ENCODE assay signal across 19 cellular contexts in the genomic region with DNA sequence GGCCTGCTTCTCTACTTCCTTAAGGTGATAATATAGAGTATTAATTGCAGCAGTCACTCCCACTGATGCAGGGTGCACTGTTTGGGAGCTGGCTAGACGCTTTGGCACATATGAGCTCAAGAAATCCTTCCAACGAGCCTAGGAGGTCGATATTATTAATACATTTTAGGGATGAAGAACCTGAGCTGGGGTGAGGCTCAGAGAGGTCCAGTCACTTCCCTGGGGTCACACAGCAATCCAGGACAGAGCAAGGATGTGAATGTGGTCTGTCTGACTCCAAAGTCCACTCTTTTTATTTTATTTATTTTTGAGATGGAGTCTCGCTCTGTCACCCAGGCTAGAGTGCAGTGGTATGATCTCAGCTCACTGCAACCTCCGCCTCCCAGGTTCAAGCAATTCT.
A peak's percentile ranks its signal among the peaks of the same experiment; 100 is the strongest.
DNase-seq lines count a peak whose midpoint lies in the region; ATAC-seq, FAIRE-seq and TF ChIP-seq lines count a peak whose summit lies in the region.
"Had no signal": no experiment of that assay in that cellular context is flagged by ENCODE, and none has a peak within 500 bp of the region (broad histone marks: within the 10 kb centered on the region; RNA-seq: fewer than 3 reads in every experiment).

No MANE protein-coding gene starts in this region.

- no peak overlapping the region for H3K27ac Mint-ChIP-seq in WTC11
- H3K27ac Mint-ChIP-seq: B cell, GM23338, H9 had no signal

- H3K36me3 Mint-ChIP-seq in WTC11, result peaks cover 5% of the 10 kb centered on the region
- H3K36me3 Mint-ChIP-seq: CD4-positive, alpha-beta memory T cell had no signal

- H4K20me1 ChIP-seq in BLaER1, result peaks cover 14% of the 10 kb centered on the region; the same call in 1 of the 2 replicates

- POLR2A ChIA-PET in WTC11 (lab: Charles Lee), result no interaction called here

- no peak overlapping the region for H3K4me3 Mint-ChIP-seq in WTC11
- H3K4me3 Mint-ChIP-seq: B cell; CD4-positive, alpha-beta memory T cell; GM23338; H9 had no signal

- no peak for DNase-seq in kidney
- DNase-seq in effector CD4-positive, alpha-beta T cell, result no peak
- no peak for DNase-seq in WTC11 (ENCODE audit: low spot score)
- DNase-seq: C1 segment of cervical spinal cord; Calu3; CD4-positive, alpha-beta memory T cell; COR-L47; DMS53; DMS79 treated with DMSO at 0.1 percent for 48 hours; GF-D8; H9 had no signal

- no peak for TF ChIP-seq CTCF in kidney (IDR thresholded peaks at IDR 0.05; ENCODE audit: borderline replicate concordance, extremely low read depth, insufficient read depth)
- TF ChIP-seq CTCF in WTC11 (IDR thresholded peaks at IDR 0.05), result no peak

- H3K27me3 ChIP-seq in BLaER1 (no peaks in the 10 kb centered on the region), iPS-15b (ENCODE audit: control insufficient read depth, insufficient read depth, low read length) (no peaks in the 10 kb centered on the region)

- peak overlapping the region; percentile 57 for H3K4me2 ChIP-seq in BLaER1
- H3K4me2 ChIP-seq: GM23338 had no signal

- H3K27ac ChIP-seq in BLaER1 (peak overlapping the region; percentile 11; the same call in 1 of the 2 replicates), KOPT-K1 (ENCODE audit: low read depth, low read length, poor library complexity, severe bottlenecking) (peak overlapping the region; percentile 4), kidney (ENCODE audit: low read depth in 2 of 2, low read length in 2 of 2) (no peak overlapping the region)

- no peak for ATAC-seq in WTC11
- ATAC-seq: GM23338, HCT116 had no signal

- no peak for FAIRE-seq in kidney (lab: Jason Lieb, UNC)
- FAIRE-seq: GM12891, GM18507 had no signal

- H3K9ac ChIP-seq in BLaER1 (no peak overlapping the region), iPS-15b (ENCODE audit: low read depth, low read length) (peak overlapping the region; percentile 24), kidney (ENCODE audit: low read length in 2 of 2) (no peak overlapping the region)

- peaks cover 6% of the 10 kb centered on the region for H3K9me3 Mint-ChIP-seq in WTC11

- H3K4me3 ChIP-seq in BLaER1, result no peak overlapping the region
- no peak overlapping the region for H3K4me3 ChIP-seq in iPS-15b (ENCODE audit: low read depth, low read length)
- H3K4me3 ChIP-seq in kidney (ENCODE audit: low read length in 2 of 2), result no peak overlapping the region
- H3K4me3 ChIP-seq: GM23338 had no signal

- CTCF ChIA-PET in WTC11 (lab: Charles Lee), result interaction anchor here (1.5 to 3.5 kb wide), 2 partner anchors 10 to 178 kb away, joined by 4 to 19 read pairs; no protein-coding TSS in a partner anchor

- peaks cover 12% of the 10 kb centered on the region for H3K4me1 Mint-ChIP-seq in WTC11
- H3K4me1 Mint-ChIP-seq: B cell had no signal

- intact Hi-C loops in kidney (cut with DNase I), result no loop called here

- peaks cover 14% of the 10 kb centered on the region; the same call in 1 of the 2 replicates for H3K36me3 ChIP-seq in BLaER1
- no peaks in the 10 kb centered on the region for H3K36me3 ChIP-seq in KOPT-K1 (ENCODE audit: insufficient read depth, low read length)
- peaks cover 4% of the 10 kb centered on the region for H3K36me3 ChIP-seq in iPS-15b (ENCODE audit: control insufficient read depth, insufficient read depth, low read length)
- H3K36me3 ChIP-seq in kidney (ENCODE audit: control insufficient read depth in 1 of 2, insufficient read depth in 2 of 2, low read length in 2 of 2), result no peaks in the 10 kb centered on the region

- H3K4me1 ChIP-seq in BLaER1 (peaks cover 29% of the 10 kb centered on the region), iPS-15b (ENCODE audit: control insufficient read depth, insufficient read depth, low read length) (no peaks in the 10 kb centered on the region), kidney (ENCODE audit: control insufficient read depth in 1 of 2, insufficient read depth in 1 of 2, low read depth in 1 of 2, low read length in 2 of 2) (no peaks in the 10 kb centered on the region)

- H3K9me3 ChIP-seq in BLaER1 (peaks cover 6% of the 10 kb centered on the region), KOPT-K1 (ENCODE audit: insufficient read depth, low read length, poor library complexity, severe bottlenecking) (peaks cover 16% of the 10 kb centered on the region), iPS-15b (ENCODE audit: control insufficient read depth, insufficient read depth, low read length) (peaks cover 5% of the 10 kb centered on the region), kidney (ENCODE audit: control insufficient read depth in 1 of 2, low read length in 2 of 2) (no peaks in the 10 kb centered on the region)

- H3K27me3 Mint-ChIP-seq in WTC11 (ENCODE audit: low read depth), result no peaks in the 10 kb centered on the region
- H3K27me3 Mint-ChIP-seq: B cell had no signal

TF ChIP-seq in WTC11, 78 proteins besides CTCF, POLR2A, EP300 and RAD21:
- TF ChIP-seq NR2C2 (CRISPR knock-in tag; IDR thresholded peaks at IDR 0.05) (no peak), ZNF138 (CRISPR knock-in tag; conservative IDR thresholded peaks at IDR 0.05) (no peak), EMX1 (CRISPR knock-in tag; IDR thresholded peaks at IDR 0.05) (no peak), FOXJ3 (CRISPR knock-in tag; IDR thresholded peaks at IDR 0.05; ENCODE audit: borderline replicate concordance) (no peak), KAT7 (CRISPR knock-in tag; IDR thresholded peaks at IDR 0.05; ENCODE audit: borderline replicate concordance) (no peak), SOX15 (CRISPR knock-in tag; IDR thresholded peaks at IDR 0.05) (no peak), NFYB (CRISPR knock-in tag; conservative IDR thresholded peaks at IDR 0.05; ENCODE audit: low read depth) (no peak), CREM (CRISPR knock-in tag; IDR thresholded peaks at IDR 0.05) (no peak), CREB1 (CRISPR knock-in tag; IDR thresholded peaks at IDR 0.05) (no peak)
- TF ChIP-seq, protein P1, sequence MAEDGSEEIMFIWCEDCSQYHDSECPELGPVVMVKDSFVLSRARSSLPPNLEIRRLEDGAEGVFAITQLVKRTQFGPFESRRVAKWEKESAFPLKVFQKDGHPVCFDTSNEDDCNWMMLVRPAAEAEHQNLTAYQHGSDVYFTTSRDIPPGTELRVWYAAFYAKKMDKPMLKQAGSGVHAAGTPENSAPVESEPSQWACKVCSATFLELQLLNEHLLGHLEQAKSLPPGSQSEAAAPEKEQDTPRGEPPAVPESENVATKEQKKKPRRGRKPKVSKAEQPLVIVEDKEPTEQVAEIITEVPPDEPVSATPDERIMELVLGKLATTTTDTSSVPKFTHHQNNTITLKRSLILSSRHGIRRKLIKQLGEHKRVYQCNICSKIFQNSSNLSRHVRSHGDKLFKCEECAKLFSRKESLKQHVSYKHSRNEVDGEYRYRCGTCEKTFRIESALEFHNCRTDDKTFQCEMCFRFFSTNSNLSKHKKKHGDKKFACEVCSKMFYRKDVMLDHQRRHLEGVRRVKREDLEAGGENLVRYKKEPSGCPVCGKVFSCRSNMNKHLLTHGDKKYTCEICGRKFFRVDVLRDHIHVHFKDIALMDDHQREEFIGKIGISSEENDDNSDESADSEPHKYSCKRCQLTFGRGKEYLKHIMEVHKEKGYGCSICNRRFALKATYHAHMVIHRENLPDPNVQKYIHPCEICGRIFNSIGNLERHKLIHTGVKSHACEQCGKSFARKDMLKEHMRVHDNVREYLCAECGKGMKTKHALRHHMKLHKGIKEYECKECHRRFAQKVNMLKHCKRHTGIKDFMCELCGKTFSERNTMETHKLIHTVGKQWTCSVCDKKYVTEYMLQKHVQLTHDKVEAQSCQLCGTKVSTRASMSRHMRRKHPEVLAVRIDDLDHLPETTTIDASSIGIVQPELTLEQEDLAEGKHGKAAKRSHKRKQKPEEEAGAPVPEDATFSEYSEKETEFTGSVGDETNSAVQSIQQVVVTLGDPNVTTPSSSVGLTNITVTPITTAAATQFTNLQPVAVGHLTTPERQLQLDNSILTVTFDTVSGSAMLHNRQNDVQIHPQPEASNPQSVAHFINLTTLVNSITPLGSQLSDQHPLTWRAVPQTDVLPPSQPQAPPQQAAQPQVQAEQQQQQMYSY (CRISPR knock-in tag; IDR thresholded peaks at IDR 0.05), result no peak
- TF ChIP-seq, protein P2, sequence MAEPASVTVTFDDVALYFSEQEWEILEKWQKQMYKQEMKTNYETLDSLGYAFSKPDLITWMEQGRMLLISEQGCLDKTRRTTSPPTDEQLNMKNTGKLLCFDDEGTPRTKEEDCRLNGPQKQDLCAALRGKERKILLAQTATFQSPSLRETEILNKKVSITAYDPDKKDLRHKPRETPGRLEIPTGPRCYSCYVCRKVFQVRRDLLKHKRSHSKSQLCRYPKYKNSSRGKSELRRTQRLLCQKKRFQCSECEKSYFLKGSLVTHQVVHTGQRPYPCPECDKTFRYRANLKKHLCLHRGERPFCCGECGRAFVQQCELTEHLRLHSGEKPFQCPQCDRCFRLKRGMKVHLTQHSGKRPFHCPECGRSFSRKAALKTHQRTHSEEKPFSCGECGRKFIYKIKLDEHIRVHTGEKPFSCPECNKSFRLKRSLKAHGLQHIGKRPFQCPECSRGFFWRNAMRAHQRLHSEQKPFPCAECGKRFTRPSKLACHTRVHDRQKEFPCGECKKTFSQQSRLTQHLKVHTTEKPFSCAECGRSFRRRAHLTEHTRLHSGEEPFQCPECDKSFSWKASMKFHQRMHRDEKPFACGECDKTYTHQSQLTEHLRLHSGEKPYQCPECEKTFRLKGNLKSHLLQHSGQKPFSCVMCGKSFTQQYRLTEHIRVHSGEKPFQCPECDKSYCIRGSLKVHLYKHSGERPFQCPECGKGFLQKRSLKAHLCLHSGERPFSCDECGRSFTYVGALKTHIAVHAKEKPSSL (CRISPR knock-in tag; conservative IDR thresholded peaks at IDR 0.05), result no peak
- TF ChIP-seq, protein P3, sequence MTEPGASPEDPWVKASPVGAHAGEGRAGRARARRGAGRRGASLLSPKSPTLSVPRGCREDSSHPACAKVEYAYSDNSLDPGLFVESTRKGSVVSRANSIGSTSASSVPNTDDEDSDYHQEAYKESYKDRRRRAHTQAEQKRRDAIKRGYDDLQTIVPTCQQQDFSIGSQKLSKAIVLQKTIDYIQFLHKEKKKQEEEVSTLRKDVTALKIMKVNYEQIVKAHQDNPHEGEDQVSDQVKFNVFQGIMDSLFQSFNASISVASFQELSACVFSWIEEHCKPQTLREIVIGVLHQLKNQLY (CRISPR knock-in tag; IDR thresholded peaks at IDR 0.05), result no peak
- TF ChIP-seq, protein P4, sequence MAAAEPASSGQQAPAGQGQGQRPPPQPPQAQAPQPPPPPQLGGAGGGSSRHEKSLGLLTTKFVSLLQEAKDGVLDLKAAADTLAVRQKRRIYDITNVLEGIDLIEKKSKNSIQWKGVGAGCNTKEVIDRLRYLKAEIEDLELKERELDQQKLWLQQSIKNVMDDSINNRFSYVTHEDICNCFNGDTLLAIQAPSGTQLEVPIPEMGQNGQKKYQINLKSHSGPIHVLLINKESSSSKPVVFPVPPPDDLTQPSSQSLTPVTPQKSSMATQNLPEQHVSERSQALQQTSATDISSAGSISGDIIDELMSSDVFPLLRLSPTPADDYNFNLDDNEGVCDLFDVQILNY (CRISPR knock-in tag; IDR thresholded peaks at IDR 0.05), result no peak

Comparison
In these comparisons a context has a peak if more than half of its experiments do, and no peak if none do; other contexts are left out.
1. H3K27ac ChIP-seq: peak in BLaER1 (single experiment) and KOPT-K1 (single experiment); none in kidney (0 of 2).